ENCODE assay signal across 24 cellular contexts in the genomic region with DNA sequence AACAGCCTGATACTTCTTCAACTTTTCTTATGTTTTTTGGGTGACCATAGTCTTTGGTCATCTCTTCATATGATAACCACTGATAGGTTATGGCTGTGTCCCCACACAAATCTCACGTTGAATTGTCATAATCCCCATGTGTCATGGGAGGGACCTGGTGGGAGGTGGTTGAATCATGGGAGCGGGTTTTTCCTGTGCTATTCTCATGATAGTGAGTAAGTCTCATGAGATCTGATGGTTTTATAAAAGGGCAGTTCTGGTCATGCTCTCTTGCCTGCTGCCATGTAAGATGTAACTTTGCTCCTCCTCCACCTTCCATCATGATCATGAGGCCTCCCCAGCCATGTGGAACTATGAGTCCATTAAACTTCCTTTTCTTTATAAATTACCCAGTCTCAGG. TPM values are rescaled to one million over a fixed set of nuclear protein-coding genes. Genes with fewer than 3 reads are reported as not detected.
"Had no signal": no experiment of that assay in that cellular context is flagged by ENCODE, and none has a peak within 500 bp of the region (broad histone marks: within the 10 kb centered on the region; RNA-seq: fewer than 3 reads in every experiment).

No MANE protein-coding gene starts in this region.

- H3K27ac ChIP-seq: body of pancreas, cardiac muscle cell, epithelial cell of prostate, gastroesophageal sphincter, parathyroid adenoma, thoracic aorta, upper lobe of left lung had no signal

- DNase-seq: activated CD4-positive, alpha-beta T cell treated with anti-CD3 and anti-CD28 coated beads for 4 hours; activated CD4-positive, alpha-beta T cell treated with anti-CD3 and anti-CD28 coated beads, Interleukin-2, amount 50 U/mL, for 48 hours; activated CD4-positive, CD25-positive, alpha-beta regulatory T cell; activated CD8-positive, alpha-beta memory T cell treated with anti-CD3 and anti-CD28 coated beads, Interleukin-2, amount 50 U/mL, for 48 hours; activated effector memory CD4-positive, alpha-beta T cell treated with anti-CD3 and anti-CD28 coated beads, Interleukin-2, amount 50 U/mL, for 16 hours; activated naive CD4-positive, alpha-beta T cell treated with anti-CD3 and anti-CD28 coated beads, Interleukin-2, amount 10 ng/mL, durations not matched to agents 7 days and 5 days; activated T-cell treated with anti-CD3 and anti-CD28 coated beads, Interleukin-2, amount 50 U/mL, for 72 hours; anterior cingulate cortex; body of pancreas; cortex of kidney; head of caudate nucleus; hypothalamus; nucleus accumbens; stimulated activated CD4-positive, alpha-beta T cell treated with anti-CD3 and anti-CD28 coated beads, Interleukin-4, amount 100 ng/mL, for 1 hour; T1000; upper lobe of left lung had no signal

- H3K36me3 ChIP-seq: thoracic aorta had no signal

- H3K9ac ChIP-seq: parathyroid adenoma had no signal

- H3K4me3 ChIP-seq: body of pancreas, cardiac muscle cell, gastroesophageal sphincter, thoracic aorta, upper lobe of left lung had no signal

- H3K79me2 ChIP-seq: parathyroid adenoma had no signal

- ATAC-seq: activated T-cell treated with anti-CD3 and anti-CD28 coated beads, Interleukin-2, amount 50 U/mL, for 72 hours; body of pancreas; gastroesophageal sphincter; natural killer cell treated with Interleukin-12 subunit alpha and Interleukin-12 subunit beta and Interleukin-15 and Interleukin-18, amount 100 ng/mL, for 72 hours; sciatic nerve had no signal

- H2AFZ ChIP-seq: parathyroid adenoma had no signal

- H3K27me3 ChIP-seq: body of pancreas, cardiac muscle cell, gastroesophageal sphincter, upper lobe of left lung had no signal

- H3K9me3 ChIP-seq: body of pancreas, gastroesophageal sphincter, thoracic aorta, upper lobe of left lung had no signal

RNA-seq across cellular contexts. Expression of gene SPATA9, which starts 57.1 kb away (rescaled TPM):
- total RNA-seq: activated CD8-positive, alpha-beta memory T cell treated with anti-CD3 and anti-CD28 coated beads for 36 hours; body of pancreas had no signal
